Comparison of ENCODE assay signal across 25 cellular contexts in the genomic region with DNA sequence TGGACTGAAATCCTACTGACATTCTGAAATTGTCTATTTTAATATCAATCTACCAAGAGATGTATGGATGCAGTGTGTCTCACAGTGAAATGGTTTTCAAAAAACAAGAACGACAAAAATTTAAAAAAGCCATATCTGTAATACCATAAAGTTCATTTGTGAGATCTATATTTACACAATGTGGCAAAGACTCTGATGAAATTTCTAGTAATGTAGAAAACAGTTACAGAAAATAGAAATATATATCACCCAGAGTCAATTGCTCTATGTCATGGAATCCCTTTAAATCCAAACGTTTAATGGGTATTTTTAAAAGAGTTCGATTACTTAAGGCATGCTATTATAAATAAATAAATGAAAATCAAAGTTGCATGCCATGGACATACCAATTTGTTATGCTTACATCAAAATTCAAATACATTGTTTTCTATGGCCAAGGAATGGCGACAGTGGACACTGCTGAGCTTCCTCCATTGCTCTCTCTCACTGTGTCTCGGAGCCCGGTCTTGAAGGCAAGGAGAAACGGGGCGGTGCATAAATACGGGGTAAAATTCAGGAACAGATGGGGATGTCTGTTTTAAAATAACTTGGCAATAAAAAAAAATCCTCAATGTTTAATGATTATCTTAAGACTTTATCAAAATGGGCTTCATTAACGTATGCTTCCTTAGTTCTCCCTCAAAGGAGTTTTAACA. TPM values are rescaled to one million over a fixed set of nuclear protein-coding genes. Genes with fewer than 3 reads are reported as not detected.
"Had no signal": no experiment of that assay in that cellular context is flagged by ENCODE, and none has a peak within 500 bp of the region (broad histone marks: within the 10 kb centered on the region; RNA-seq: fewer than 3 reads in every experiment).

No MANE protein-coding gene starts in this region.

- H3K27ac ChIP-seq: ascending aorta, breast epithelium, cardiac muscle cell, colonic mucosa, epithelial cell of prostate, esophagus squamous epithelium had no signal

- H3K27me3 ChIP-seq: ascending aorta, breast epithelium, cardiac muscle cell, colonic mucosa, esophagus squamous epithelium had no signal

- H3K27me3 Mint-ChIP-seq: activated CD4-positive, alpha-beta T cell treated with anti-CD3 and anti-CD28 coated beads for 36 hours; activated CD4-positive, alpha-beta T cell treated with anti-CD3 and anti-CD28 coated beads, Interleukin-2, amount 10 ng/mL, durations not matched to agents 7 days and 5 days; activated CD8-positive, alpha-beta T cell treated with anti-CD3 and anti-CD28 coated beads for 36 hours; activated naive CD4-positive, alpha-beta T cell treated with anti-CD3 and anti-CD28 coated beads, Interleukin-2, amount 10 ng/mL, durations not matched to agents 7 days and 5 days; activated naive CD8-positive, alpha-beta T cell treated with anti-CD3 and anti-CD28 coated beads, Interleukin-2, amount 10 ng/mL, durations not matched to agents 7 days and 5 days; brain had no signal

- H3K27ac Mint-ChIP-seq: activated CD4-positive, alpha-beta T cell treated with anti-CD3 and anti-CD28 coated beads for 36 hours; activated CD8-positive, alpha-beta T cell treated with anti-CD3 and anti-CD28 coated beads for 36 hours; activated naive CD4-positive, alpha-beta T cell treated with anti-CD3 and anti-CD28 coated beads, Interleukin-2, amount 50 U/mL, for 72 hours; activated naive CD8-positive, alpha-beta T cell treated with anti-CD3 and anti-CD28 coated beads, Interleukin-2, amount 10 ng/mL, durations not matched to agents 7 days and 5 days; activated T-cell treated with anti-CD3 and anti-CD28 coated beads, Interleukin-2, amount 50 U/mL, for 72 hours; brain had no signal

- H3K4me3 ChIP-seq: ascending aorta, breast epithelium, cardiac muscle cell, colonic mucosa, esophagus squamous epithelium had no signal

- H3K36me3 ChIP-seq: ascending aorta, breast epithelium, cardiac muscle cell, colonic mucosa, esophagus squamous epithelium had no signal

- H3K36me3 Mint-ChIP-seq: activated naive CD4-positive, alpha-beta T cell treated with anti-CD3 and anti-CD28 coated beads, Interleukin-2, amount 10 ng/mL, durations not matched to agents 7 days and 5 days; activated naive CD4-positive, alpha-beta T cell treated with anti-CD3 and anti-CD28 coated beads, Interleukin-2, amount 50 U/mL, for 72 hours; brain had no signal

- H3K4me1 Mint-ChIP-seq: brain had no signal

- H3K4me3 Mint-ChIP-seq: activated CD4-positive, alpha-beta T cell treated with anti-CD3 and anti-CD28 coated beads for 36 hours; activated CD4-positive, alpha-beta T cell treated with anti-CD3 and anti-CD28 coated beads, Interleukin-2, amount 10 ng/mL, durations not matched to agents 7 days and 5 days; activated CD8-positive, alpha-beta T cell treated with anti-CD3 and anti-CD28 coated beads for 36 hours; activated naive CD4-positive, alpha-beta T cell treated with anti-CD3 and anti-CD28 coated beads, Interleukin-2, amount 10 ng/mL, durations not matched to agents 7 days and 5 days; activated naive CD8-positive, alpha-beta T cell treated with anti-CD3 and anti-CD28 coated beads, Interleukin-2, amount 10 ng/mL, durations not matched to agents 7 days and 5 days; brain had no signal

- DNase-seq: activated CD4-positive, alpha-beta T cell treated with anti-CD3 and anti-CD28 coated beads for 36 hours; activated CD4-positive, alpha-beta T cell treated with anti-CD3 and anti-CD28 coated beads, Interleukin-2, amount 10 ng/mL, durations not matched to agents 7 days and 5 days; activated CD4-positive, alpha-beta T cell treated with anti-CD3 and anti-CD28 coated beads, Interleukin-2, amount 50 U/mL, for 4 hours; activated CD4-positive, CD25-positive, alpha-beta regulatory T cell; activated CD4-positive, CD25-positive, alpha-beta regulatory T cell treated with anti-CD3 and anti-CD28 coated beads, Interleukin-2, amount 50 U/mL, for 72 hours; activated CD8-positive, alpha-beta memory T cell treated with anti-CD3 and anti-CD28 coated beads for 24 hours; activated gamma-delta T cell; activated naive CD4-positive, alpha-beta T cell; activated naive CD4-positive, alpha-beta T cell treated with anti-CD3 and anti-CD28 coated beads, Interleukin-2, amount 10 ng/mL, durations not matched to agents 7 days and 5 days; activated naive CD8-positive, alpha-beta T cell treated with anti-CD3 and anti-CD28 coated beads, Interleukin-2, amount 10 ng/mL, durations not matched to agents 7 days and 5 days; activated T-cell treated with anti-CD3 and anti-CD28 coated beads, Interleukin-2, amount 50 U/mL, for 72 hours; central memory CD4-positive, alpha-beta T cell; cerebellar nuclear complex; colonic mucosa; effector CD8-positive, alpha-beta T cell; esophagus squamous epithelium; head of caudate nucleus had no signal

- H3K4me1 ChIP-seq: ascending aorta, breast epithelium, colonic mucosa, esophagus squamous epithelium had no signal

- H3K9me3 Mint-ChIP-seq: activated CD8-positive, alpha-beta T cell treated with anti-CD3 and anti-CD28 coated beads for 36 hours; activated T-cell treated with anti-CD3 and anti-CD28 coated beads, Interleukin-2, amount 50 U/mL, for 72 hours; brain had no signal

RNA-seq across cellular contexts. Expression of a gene that starts 37.0 kb away (rescaled TPM):
- total RNA-seq: fibroblast of lung had no signal
- polyA plus RNA-seq: fibroblast of lung had no signal
